7 cellular contexts compared by ENCODE assay signal in the genomic region with DNA sequence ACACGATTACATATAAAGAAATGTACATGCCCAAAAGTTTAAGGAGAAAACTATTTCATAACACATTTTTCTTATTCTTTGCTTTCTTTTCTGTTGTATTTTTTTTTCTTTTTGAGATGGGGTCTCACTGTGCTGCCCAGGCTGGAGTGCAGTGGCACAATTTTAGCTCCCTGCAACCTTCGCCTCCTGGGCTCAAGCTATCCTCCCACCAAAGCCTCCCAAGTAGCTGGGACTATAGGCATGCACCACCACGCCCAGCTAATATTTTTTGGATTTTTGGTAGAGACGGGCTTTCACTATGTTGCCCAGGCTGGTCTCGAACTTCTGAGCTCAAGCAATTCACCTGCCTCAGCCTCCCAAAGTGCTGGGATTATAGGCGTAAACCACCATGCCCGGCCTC. TPM values are rescaled to one million over a fixed set of nuclear protein-coding genes. Genes with fewer than 3 reads are reported as not detected.
"Had no signal": no experiment of that assay in that cellular context is flagged by ENCODE, and none has a peak within 500 bp of the region (broad histone marks: within the 10 kb centered on the region; RNA-seq: fewer than 3 reads in every experiment).

No MANE protein-coding gene starts in this region.

RNA-seq across cellular contexts. Expression of a gene that starts 4.1 kb away (rescaled TPM):
- total RNA-seq: GM23248, GM23338, H1, H4, H7, H9, HFFc6 had no signal
- polyA plus RNA-seq: GM23248, GM23338, H1 had no signal
